ENCODE assay signal across 15 cellular contexts in genomic region chr1:47417129-47418044, GRCh38. TPM values are rescaled to one million over a fixed set of nuclear protein-coding genes. Genes with fewer than 3 reads are reported as not detected.
DNase-seq lines count a peak whose midpoint lies in the region; ATAC-seq and TF ChIP-seq lines count a peak whose summit lies in the region.
"Had no signal": no experiment of that assay in that cellular context is flagged by ENCODE, and none has a peak within 500 bp of the region (broad histone marks: within the 10 kb centered on the region; RNA-seq: fewer than 3 reads in every experiment).

No MANE protein-coding gene starts in this region.

- no peak overlapping the region for H3K27ac Mint-ChIP-seq in activated naive CD4-positive, alpha-beta T cell treated with anti-CD3 and anti-CD28 coated beads, Interleukin-2, amount 10 ng/mL, durations not matched to agents 7 days and 5 days
- H3K27ac Mint-ChIP-seq in central memory CD8-positive, alpha-beta T cell (ENCODE audit: low read depth): no peak overlapping the region
- peak overlapping the region in 2 of 6 donors; percentile 26 to 64 for H3K27ac Mint-ChIP-seq in naive B cell
- peak overlapping the region; percentile 46 for H3K27ac Mint-ChIP-seq in type B pancreatic cell
- H3K27ac Mint-ChIP-seq: activated naive CD4-positive, alpha-beta T cell treated with anti-CD3 and anti-CD28 coated beads, Interleukin-2, amount 50 U/mL, for 72 hours had no signal

- peak overlapping the region; percentile 26 for H3K4me3 Mint-ChIP-seq in activated naive CD4-positive, alpha-beta T cell treated with anti-CD3 and anti-CD28 coated beads, Interleukin-2, amount 10 ng/mL, durations not matched to agents 7 days and 5 days
- peak overlapping the region; percentile 59 for H3K4me3 Mint-ChIP-seq in central memory CD8-positive, alpha-beta T cell
- H3K4me3 Mint-ChIP-seq in naive B cell (peak overlapping the region in 6 of 8 donors; percentile 47 to 83 (median 70)), type B pancreatic cell (peak overlapping the region; percentile 74)

- no peak for DNase-seq in activated naive CD4-positive, alpha-beta T cell treated with anti-CD3 and anti-CD28 coated beads, Interleukin-2, amount 10 ng/mL, durations not matched to agents 7 days and 5 days
- no peak for DNase-seq in activated naive CD4-positive, alpha-beta T cell treated with anti-CD3 and anti-CD28 coated beads, Interleukin-2, amount 50 U/mL, for 16 hours
- DNase-seq in central memory CD8-positive, alpha-beta T cell (ENCODE audit: low spot score in 2 of 2): no peak
- DNase-seq in naive B cell: no peak
- no peak for DNase-seq in type B pancreatic cell (ENCODE audit: extremely low spot score, unreplicated experiment)
- DNase-seq in stimulated activated CD4-positive, alpha-beta T cell treated with anti-CD3 and anti-CD28 coated beads, Interleukin-4, amount 100 ng/mL, for 1 hour: no peak
- no peak for DNase-seq in NCI-H128 (lab: John Stamatoyannopoulos, UW; ENCODE audit: unreplicated experiment)
- DNase-seq in anterior cingulate cortex (lab: John Stamatoyannopoulos, UW): no peak
- DNase-seq: islet precursor cell, NCI-H1417 treated with DMSO at 0.1 percent for 48 hours had no signal

- H3K27me3 Mint-ChIP-seq in activated naive CD4-positive, alpha-beta T cell treated with anti-CD3 and anti-CD28 coated beads, Interleukin-2, amount 10 ng/mL, durations not matched to agents 7 days and 5 days: peaks cover 76% of the 10 kb centered on the region
- peaks cover 60% of the 10 kb centered on the region for H3K27me3 Mint-ChIP-seq in central memory CD8-positive, alpha-beta T cell
- H3K27me3 Mint-ChIP-seq in naive B cell (peaks cover 36 to 74% (median 65%) of the 10 kb centered on the region in 3 donors), type B pancreatic cell (peaks cover 81% of the 10 kb centered on the region)

- no peaks in the 10 kb centered on the region for H3K9me3 Mint-ChIP-seq in activated naive CD4-positive, alpha-beta T cell treated with anti-CD3 and anti-CD28 coated beads, Interleukin-2, amount 10 ng/mL, durations not matched to agents 7 days and 5 days
- no peaks in the 10 kb centered on the region for H3K9me3 Mint-ChIP-seq in central memory CD8-positive, alpha-beta T cell
- H3K9me3 Mint-ChIP-seq in naive B cell (peaks cover 0 to 1% (median 0%) of the 10 kb centered on the region in 7 donors), type B pancreatic cell (no peaks in the 10 kb centered on the region)
- H3K9me3 Mint-ChIP-seq: activated naive CD4-positive, alpha-beta T cell treated with anti-CD3 and anti-CD28 coated beads, Interleukin-2, amount 50 U/mL, for 72 hours had no signal

- no peak for TF ChIP-seq CTCF in type B pancreatic cell (conservative IDR thresholded peaks at IDR 0.05)

- H3K36me3 Mint-ChIP-seq in activated naive CD4-positive, alpha-beta T cell treated with anti-CD3 and anti-CD28 coated beads, Interleukin-2, amount 10 ng/mL, durations not matched to agents 7 days and 5 days: no peaks in the 10 kb centered on the region
- peaks cover 1% of the 10 kb centered on the region for H3K36me3 Mint-ChIP-seq in central memory CD8-positive, alpha-beta T cell (ENCODE audit: insufficient read depth)
- peaks cover 0 to 7% of the 10 kb centered on the region in 2 donors for H3K36me3 Mint-ChIP-seq in naive B cell
- H3K36me3 Mint-ChIP-seq in type B pancreatic cell: no peaks in the 10 kb centered on the region

- H3K4me1 Mint-ChIP-seq in activated naive CD4-positive, alpha-beta T cell treated with anti-CD3 and anti-CD28 coated beads, Interleukin-2, amount 10 ng/mL, durations not matched to agents 7 days and 5 days: peaks cover 8% of the 10 kb centered on the region
- peaks cover 6% of the 10 kb centered on the region for H3K4me1 Mint-ChIP-seq in central memory CD8-positive, alpha-beta T cell
- peaks cover 8 to 17% (median 12%) of the 10 kb centered on the region in 3 donors for H3K4me1 Mint-ChIP-seq in naive B cell
- no peaks in the 10 kb centered on the region for H3K4me1 Mint-ChIP-seq in type B pancreatic cell (ENCODE audit: unreplicated experiment)

- CTCF ChIA-PET in activated naive CD4-positive, alpha-beta T cell treated with anti-CD3 and anti-CD28 coated beads, Interleukin-2, amount 10 ng/mL, durations not matched to agents 7 days and 5 days (lab: Charles Lee): interaction anchor here (0.6 to 1.8 kb wide), 5 partner anchors 12 to 317 kb away, joined by 3 to 5 read pairs (median 3); no protein-coding TSS in a partner anchor

- ATAC-seq in central memory CD8-positive, alpha-beta T cell (replicated peaks; ENCODE audit: extremely low read depth, poor library complexity, severe bottlenecking): no peak
- ATAC-seq in naive B cell (ENCODE audit: low read depth in 2 of 2): no peak

RNA-seq across cellular contexts. Expression of gene FOXE3, which starts 1.3 kb away (rescaled TPM):
- not detected for polyA plus RNA-seq in naive B cell (ENCODE audit: low read depth in 6 of 6)
- 0.14 TPM in 1 of 2 replicates, not detected in the other for total RNA-seq in type B pancreatic cell (ENCODE audit: low replicate concordance)
- total RNA-seq: activated naive CD4-positive, alpha-beta T cell treated with anti-CD3 and anti-CD28 coated beads, Interleukin-2, amount 50 U/mL, for 72 hours; dermis blood vessel endothelial cell; NCI-H460; vagina had no signal
- polyA plus RNA-seq: neural cell had no signal

RNA-seq across cellular contexts. Expression of gene FOXD2, which starts 20.5 kb away (rescaled TPM):
- under 1 TPM in 5 of 6 donors, not detected in 1; 0.05 to 0.37 (median 0.07) TPM for polyA plus RNA-seq in naive B cell (ENCODE audit: low read depth in 6 of 6)
- 0.64 and 4.9 TPM in 2 replicates for total RNA-seq in type B pancreatic cell (ENCODE audit: low replicate concordance)
- polyA plus RNA-seq: neural cell had no signal
